Comparison of ENCODE assay signal across 8 cellular contexts in genomic region chr6:28443112-28443773, GRCh38. TPM values are rescaled to one million over a fixed set of nuclear protein-coding genes. Genes with fewer than 3 reads are reported as not detected.
A peak's percentile ranks its signal among the peaks of the same experiment; 100 is the strongest.
DNase-seq lines count a peak whose midpoint lies in the region; ATAC-seq, FAIRE-seq and TF ChIP-seq lines count a peak whose summit lies in the region.

Gene ZSCAN23 (minus strand): TSS chr6:28443491. CDS start chr6:28436266, 7,225 bp downstream.

- no peaks in the 10 kb centered on the region for H3K79me2 ChIP-seq in ACC112 (ENCODE audit: control insufficient read depth, insufficient read depth, low read length, unreplicated experiment)
- no peaks in the 10 kb centered on the region for H3K79me2 ChIP-seq in endothelial cell of umbilical vein (ENCODE audit: control insufficient read depth, insufficient read depth, low read length)

- H3K9me3 ChIP-seq in endothelial cell of umbilical vein (replicated peaks; ENCODE audit: control insufficient read depth, insufficient read depth, low read length): no peaks in the 10 kb centered on the region

- CTCF ChIA-PET in endothelial cell of umbilical vein (lab: Charles Lee): interaction anchor here (1.0 kb wide), 1 partner anchor 162 kb away, joined by 3 read pairs; the partner anchor contains the start of gene PGBD1

- H2AFZ ChIP-seq in ACC112 (ENCODE audit: low read length, unreplicated experiment) (peak within 1 kb of the TSS; percentile 48), endothelial cell of umbilical vein (ENCODE audit: low read depth, low read length) (peak within 1 kb of the TSS; percentile 84)

- peak within 1 kb of the TSS; percentile 72 for H3K4me2 ChIP-seq in endothelial cell of umbilical vein (ENCODE audit: insufficient read depth, low read length)

- H3K4me1 ChIP-seq in ACC112 (ENCODE audit: control insufficient read depth, insufficient read depth, low read length, unreplicated experiment) (peaks cover 10% of the 10 kb centered on the region), endothelial cell of umbilical vein (ENCODE audit: control insufficient read depth, extremely low read depth, insufficient read depth, low read length) (no peaks in the 10 kb centered on the region)

- TF ChIP-seq CTCF in endothelial cell of umbilical vein (IDR thresholded peaks at IDR 0.05; ENCODE audit: extremely low read depth in 1 of 2, insufficient read depth in 1 of 2, low read depth in 1 of 2, low read length in 2 of 2): no peak

- no peaks in the 10 kb centered on the region; the same call in 1 of the 2 replicates for H3K27me3 ChIP-seq in ACC112 (ENCODE audit: insufficient read depth, low read length)
- H3K27me3 ChIP-seq in endothelial cell of umbilical vein (ENCODE audit: control insufficient read depth in 2 of 2, insufficient read depth in 2 of 2, low read length in 2 of 2): peaks cover 5 to 12% of the 10 kb centered on the region in 2 experiments

- intact Hi-C loops in endothelial cell of umbilical vein (cut with micrococcal nuclease): loop anchor here (1.0 kb wide), 2 partner anchors 44 to 46 kb away; partner anchors contain the start of gene ZSCAN12

- TF ChIP-seq POLR2A in endothelial cell of umbilical vein (IDR thresholded peaks at IDR 0.05; ENCODE audit: low read depth, low read length): peak; percentile 28

- peak; percentile 95 for FAIRE-seq in endothelial cell of umbilical vein (lab: Jason Lieb, UNC)

- DNase-seq in NCI-H69 (lab: John Stamatoyannopoulos, UW) (peak; percentile 96), endothelial cell of umbilical vein (ENCODE audit: low read depth, low spot score) (peak; percentile 76), mesenteric fat pad (ENCODE audit: low spot score) (peak; percentile 90)
- DNase-seq in activated CD8-positive, alpha-beta memory T cell treated with anti-CD3 and anti-CD28 coated beads, Interleukin-2, amount 50 U/mL, for 1 hour (ENCODE audit: extremely low read depth): peak; percentile 70
- DNase-seq in stimulated activated CD8-positive, alpha-beta memory T cell treated with anti-CD3 and anti-CD28 coated beads, Interleukin-12 subunit alpha, Interleukin-12 subunit beta, amount 100 ng/mL, for 24 hours (ENCODE audit: extremely low read depth): peak; percentile 47

- H3K36me3 ChIP-seq in ACC112 (ENCODE audit: insufficient read depth, low read length) (no peaks in the 10 kb centered on the region), endothelial cell of umbilical vein (ENCODE audit: control insufficient read depth in 2 of 2, extremely low read depth in 1 of 2, insufficient read depth in 2 of 2, low read length in 2 of 2) (no peaks in the 10 kb centered on the region)

- peak within 1 kb of the TSS; percentile 41 for H3K9ac ChIP-seq in endothelial cell of umbilical vein (replicated peaks; ENCODE audit: extremely low read depth, insufficient read depth, low read length)

- dilution Hi-C loops in endothelial cell of umbilical vein (cut with MboI; ENCODE audit: extremely low pct_ligation_motif_present, low sequenced_read_pairs): no loop called here

- no peaks in the 10 kb centered on the region for H4K20me1 ChIP-seq in endothelial cell of umbilical vein (replicated peaks; ENCODE audit: control insufficient read depth, extremely low read depth, insufficient read depth, low read length)

- POLR2A ChIA-PET in endothelial cell of umbilical vein (lab: Charles Lee): interaction anchor here (0.5 kb wide), 1 partner anchor 320 kb away, joined by 3 read pairs; no protein-coding TSS in a partner anchor

- no TSS peak for BruUV-seq in endothelial cell of umbilical vein (replicated peaks; lab: Mats Ljungman, UMichigan)

- H3K9me1 ChIP-seq in endothelial cell of umbilical vein (replicated peaks; ENCODE audit: control insufficient read depth, extremely low read depth, insufficient read depth, low read length): no peaks in the 10 kb centered on the region

- H3K4me3 ChIP-seq in ACC112 (ENCODE audit: low read depth, low read length): peak within 1 kb of the TSS; percentile 81
- peak within 1 kb of the TSS; percentile 58 to 79 (median 63) for H3K4me3 ChIP-seq in endothelial cell of umbilical vein (replicated peaks in 1 of 3; ENCODE audit: insufficient read depth in 1 of 3, low read depth in 1 of 3, low read length in 3 of 3)

- H3K27ac ChIP-seq in ACC112 (ENCODE audit: low read depth, low read length): peak within 1 kb of the TSS; percentile 16; the same call in 1 of the 2 replicates
- no peak within 1 kb of the TSS for H3K27ac ChIP-seq in endothelial cell of umbilical vein (ENCODE audit: insufficient read depth, low read depth, low read length)

- peak; percentile 96 for ATAC-seq in GM19023 (IDR thresholded peaks at IDR 0.05; ENCODE audit: unreplicated experiment)
- ATAC-seq in HG03342 (IDR thresholded peaks at IDR 0.05; ENCODE audit: unreplicated experiment): peak; percentile 96

TF ChIP-seq in endothelial cell of umbilical vein, 7 proteins besides CTCF, POLR2A, EP300 and RAD21:
- TF ChIP-seq POLR2AphosphoS5 (IDR thresholded peaks at IDR 0.05; ENCODE audit: insufficient read depth, low read depth, low read length) (peak; percentile 50), EZH2 (IDR thresholded peaks at IDR 0.05; ENCODE audit: borderline replicate concordance, low read depth, low read length, severe bottlenecking) (no peak), GATA2 (IDR thresholded peaks at IDR 0.05; ENCODE audit: insufficient read depth, insufficient read length, low read depth, low read length) (no peak), JUN (IDR thresholded peaks at IDR 0.05; ENCODE audit: borderline replicate concordance, insufficient read depth, insufficient read length, low read depth) (peak; percentile 42), FOS (IDR thresholded peaks at IDR 0.05; ENCODE audit: borderline replicate concordance, insufficient read depth, low read length) (peak; percentile 29)

RNA-seq across cellular contexts. Expression of gene ZSCAN23, which starts in this region (rescaled TPM):
- total RNA-seq in endothelial cell of umbilical vein (1.6 and 1.7 TPM in 2 replicates), mesenteric fat pad (1.5 TPM)
- polyA plus RNA-seq in endothelial cell of umbilical vein: 0.28 and 0.53 TPM in 2 replicates
- 0.65 and 0.86 TPM in 2 replicates for polyA plus RNA-seq in endothelial cell of umbilical vein (2011; cell fraction: cytosol; rRNA removed)
- 4.4 and 5.8 TPM in 2 replicates for polyA plus RNA-seq in endothelial cell of umbilical vein (2011; cell fraction: nucleus; rRNA removed)
- polyA plus RNA-seq in endothelial cell of umbilical vein (2012): 0.45 and 0.74 TPM in 2 replicates
- 4.0 and 5.7 TPM in 2 replicates for polyA minus RNA-seq in endothelial cell of umbilical vein
- polyA minus RNA-seq in endothelial cell of umbilical vein (2011; cell fraction: cytosol; rRNA and poly(A)+ RNA removed): not detected
- 4.3 and 5.0 TPM in 2 replicates for polyA minus RNA-seq in endothelial cell of umbilical vein (2011; cell fraction: nucleus; rRNA and poly(A)+ RNA removed)
